In genomic region chr10:23419201-23419600, GRCh38 we compare ENCODE assay signal across 18 cellular contexts. TPM values are rescaled to one million over a fixed set of nuclear protein-coding genes. Genes with fewer than 3 reads are reported as not detected.
DNase-seq lines count a peak whose midpoint lies in the region; ATAC-seq, FAIRE-seq and TF ChIP-seq lines count a peak whose summit lies in the region.
"Had no signal": no experiment of that assay in that cellular context is flagged by ENCODE, and none has a peak within 500 bp of the region (broad histone marks: within the 10 kb centered on the region; RNA-seq: fewer than 3 reads in every experiment).

No MANE protein-coding gene starts in this region.

- H3K9me3 ChIP-seq in H9 (ENCODE audit: control insufficient read depth, low read depth, low read length) (no peaks in the 10 kb centered on the region), H1 (ENCODE audit: insufficient read depth in 2 of 2, low read depth in 1 of 2, low read length in 1 of 2) (no peaks in the 10 kb centered on the region)
- H3K9me3 ChIP-seq: A549, BE2C had no signal

- H3K9me3 Mint-ChIP-seq in H9 (no peaks in the 10 kb centered on the region), nephron (no peaks in the 10 kb centered on the region)
- no peaks in the 10 kb centered on the region for H3K9me3 Mint-ChIP-seq in activated CD8-positive, alpha-beta memory T cell treated with anti-CD3 and anti-CD28 coated beads, Interleukin-2, amount 10 ng/mL, durations not matched to agents 7 days and 5 days (ENCODE audit: low read depth)
- H3K9me3 Mint-ChIP-seq: CD4-positive, alpha-beta memory T cell; HFFc6 had no signal

- H3K9ac ChIP-seq in H9 (ENCODE audit: extremely low read depth, insufficient read length, low read length) = no peak overlapping the region
- H3K9ac ChIP-seq in H1 (replicated peaks in 1 of 4; ENCODE audit: extremely low read depth in 1 of 4, low read depth in 3 of 4, low read length in 3 of 4) = no peak overlapping the region

- TF ChIP-seq POLR2A in H1 (IDR thresholded peaks at IDR 0.05; ENCODE audit: control extremely low read depth in 1 of 2, low read depth in 2 of 2, low read length in 2 of 2) = no peak

- H3K56ac ChIP-seq in H9 (ENCODE audit: insufficient read length, low read depth, low read length) (peak overlapping the region; percentile 8), H1 (replicated peaks; ENCODE audit: insufficient read length, low read depth, low read length) (no peak overlapping the region)

- H4K91ac ChIP-seq in H9 (ENCODE audit: insufficient read length, low read depth, low read length) = no peak overlapping the region
- H4K91ac ChIP-seq in H1 (replicated peaks; ENCODE audit: insufficient read length, low read length) = peak overlapping the region; percentile 84

- POLR2A ChIA-PET in H1 (lab: Charles Lee; ENCODE audit: partially characterized antibody) = interaction anchor here (0.6 kb wide), 1 partner anchor 33 kb away, joined by 4 read pairs; no protein-coding TSS in a partner anchor

- DNase-seq in H9 (no peak), H1 (ENCODE audit: low read depth in 1 of 2, low spot score in 2 of 2) (no peak), NOMO-1 treated with DMSO at 0.1 percent for 48 hours (lab: John Stamatoyannopoulos, UW; ENCODE audit: unreplicated experiment) (no peak)
- DNase-seq in activated CD8-positive, alpha-beta memory T cell treated with anti-CD3 and anti-CD28 coated beads, Interleukin-2, amount 10 ng/mL, durations not matched to agents 7 days and 5 days = no peak
- DNase-seq: BE2C; CD4-positive, alpha-beta memory T cell; COR-L47; DMS153; GF-D8; GOT3; HCEC 1CT; HFFc6 had no signal

- no peak overlapping the region for H3K18ac ChIP-seq in H9 (ENCODE audit: insufficient read length, low read depth, low read length)
- no peak overlapping the region for H3K18ac ChIP-seq in H1 (ENCODE audit: extremely low read depth, low read length)

- no peak overlapping the region for H3K4me3 ChIP-seq in H1 (ENCODE audit: extremely low read depth in 1 of 4, insufficient read depth in 2 of 4, low read depth in 3 of 4, low read length in 4 of 4)
- H3K4me3 ChIP-seq: A549 had no signal

- TF ChIP-seq EP300 in H1 (IDR thresholded peaks at IDR 0.05; ENCODE audit: borderline replicate concordance in 1 of 2, low read depth in 2 of 2, low read length in 2 of 2) = no peak

- H3K27ac ChIP-seq in H9 (ENCODE audit: insufficient read length, low read depth, low read length) (peak overlapping the region; percentile 70), H1 (ENCODE audit: low read depth, low read length) (no peak overlapping the region)
- H3K27ac ChIP-seq: A549, C4-2B had no signal

- H3K4ac ChIP-seq in H9 (ENCODE audit: low read depth, low read length) (no peak overlapping the region), H1 (replicated peaks; ENCODE audit: insufficient read length, low read depth, low read length) (no peak overlapping the region)

- H3K14ac ChIP-seq in H9 (ENCODE audit: insufficient read depth, low read length) = 0 out of 2 replicates have a peak overlapping the region, but pooled peaks have one; percentile 65
- no peak overlapping the region for H3K14ac ChIP-seq in H1 (ENCODE audit: insufficient read length)

- peak overlapping the region; percentile 50 for H4K8ac ChIP-seq in H9 (replicated peaks; ENCODE audit: insufficient read length, low read depth, low read length)
- H4K8ac ChIP-seq in H1 (ENCODE audit: extremely low read depth, insufficient read depth, low read length) = no peak overlapping the region

- peak overlapping the region; percentile 81 for H2BK5ac ChIP-seq in H9 (ENCODE audit: insufficient read length, low read length)
- peak overlapping the region; percentile 6; the same call in 1 of the 2 replicates for H2BK5ac ChIP-seq in H1 (ENCODE audit: low read depth, low read length)

- no peaks in the 10 kb centered on the region for H3K79me1 ChIP-seq in H9 (ENCODE audit: insufficient read depth, low read depth, low read length, poor library complexity, severe bottlenecking)
- no peaks in the 10 kb centered on the region for H3K79me1 ChIP-seq in H1 (ENCODE audit: low read depth, low read length)

- H3K4me1 Mint-ChIP-seq in H9 (peaks cover 30% of the 10 kb centered on the region in 2 experiments), nephron (no peaks in the 10 kb centered on the region)
- peaks cover 3% of the 10 kb centered on the region for H3K4me1 Mint-ChIP-seq in activated CD8-positive, alpha-beta memory T cell treated with anti-CD3 and anti-CD28 coated beads, Interleukin-2, amount 10 ng/mL, durations not matched to agents 7 days and 5 days

- H2BK15ac ChIP-seq in H9 (ENCODE audit: low read depth, low read length) (no peak overlapping the region), H1 (ENCODE audit: low read length) (no peak overlapping the region)

- H3K4me1 ChIP-seq in H9 (ENCODE audit: insufficient read depth, low read length) = peaks cover 6% of the 10 kb centered on the region; the same call in 1 of the 2 replicates
- peaks cover 0 to 10% (median 9%) of the 10 kb centered on the region in 4 experiments; a peak in 5 of 7 replicates for H3K4me1 ChIP-seq in H1 (replicated peaks in 1 of 4; ENCODE audit: control insufficient read depth in 3 of 4, insufficient read depth in 4 of 4, low read length in 3 of 4)
- H3K4me1 ChIP-seq: A549, BE2C had no signal

- peak overlapping the region in 1 of 3 experiments; percentile 13; a peak in 3 of 7 replicates for H3K27ac Mint-ChIP-seq in H9
- peak overlapping the region in 2 of 3 experiments; percentile 2 to 22 for H3K27ac Mint-ChIP-seq in nephron
- H3K27ac Mint-ChIP-seq in activated CD8-positive, alpha-beta memory T cell treated with anti-CD3 and anti-CD28 coated beads, Interleukin-2, amount 10 ng/mL, durations not matched to agents 7 days and 5 days = no peak overlapping the region
- H3K27ac Mint-ChIP-seq: HFFc6 had no signal

- H3K27me3 ChIP-seq in H9 (ENCODE audit: insufficient read depth, low read length) (no peaks in the 10 kb centered on the region), H1 (replicated peaks in 1 of 4; ENCODE audit: control insufficient read depth in 3 of 4, extremely low read depth in 1 of 4, insufficient read depth in 3 of 4, low read length in 3 of 4) (no peaks in the 10 kb centered on the region)
- H3K27me3 ChIP-seq: BE2C had no signal

- no peak for TF ChIP-seq RAD21 in H1 (IDR thresholded peaks at IDR 0.05 in 1 of 2, conservative IDR thresholded peaks at IDR 0.05 in 1 of 2; ENCODE audit: low read depth in 2 of 2, low read length in 2 of 2)

- CTCF ChIA-PET in H1 (lab: Charles Lee; ENCODE audit: partially characterized antibody) = interaction anchor here (0.9 to 1.5 kb wide), 2 partner anchors 19 to 78 kb away, joined by 3 read pairs; no protein-coding TSS in a partner anchor
- CTCF ChIA-PET in activated CD8-positive, alpha-beta memory T cell treated with anti-CD3 and anti-CD28 coated beads, Interleukin-2, amount 10 ng/mL, durations not matched to agents 7 days and 5 days (lab: Charles Lee) = no interaction called here

- no peak overlapping the region for H3K4me3 Mint-ChIP-seq in H9
- no peak overlapping the region for H3K4me3 Mint-ChIP-seq in nephron
- no peak overlapping the region for H3K4me3 Mint-ChIP-seq in activated CD8-positive, alpha-beta memory T cell treated with anti-CD3 and anti-CD28 coated beads, Interleukin-2, amount 10 ng/mL, durations not matched to agents 7 days and 5 days
- H3K4me3 Mint-ChIP-seq: CD4-positive, alpha-beta memory T cell; HFFc6 had no signal

- H3K23me2 ChIP-seq in H9 (ENCODE audit: insufficient read length, low read depth, low read length, poor library complexity, severe bottlenecking) (no peaks in the 10 kb centered on the region), H1 (ENCODE audit: low read depth, low read length) (no peaks in the 10 kb centered on the region; the same call in 1 of the 2 replicates)

- H3K36me3 ChIP-seq in H1 (ENCODE audit: control insufficient read depth in 2 of 4, insufficient read depth in 4 of 4, low read length in 3 of 4) = no peaks in the 10 kb centered on the region
- H3K36me3 ChIP-seq: BE2C had no signal

- H3K4me2 ChIP-seq in H9 (ENCODE audit: insufficient read depth, insufficient read length, low read length) = no peak overlapping the region
- H3K4me2 ChIP-seq in H1 (ENCODE audit: insufficient read depth in 1 of 2, low read depth in 2 of 2, low read length in 2 of 2) = no peak overlapping the region
- H3K4me2 ChIP-seq: A549 had no signal

- no peak for TF ChIP-seq CTCF in H9 (conservative IDR thresholded peaks at IDR 0.05)
- no peak for TF ChIP-seq CTCF in H1 (IDR thresholded peaks at IDR 0.05; ENCODE audit: control extremely low read depth in 1 of 3, insufficient read depth in 1 of 3, low read depth in 1 of 3, low read length in 3 of 3)
- no peak for TF ChIP-seq CTCF in nephron (IDR thresholded peaks at IDR 0.05; ENCODE audit: unreplicated experiment in 3 of 3)

- no peak overlapping the region for H3K23ac ChIP-seq in H9 (ENCODE audit: insufficient read length, low read depth, low read length)
- H3K23ac ChIP-seq in H1 (ENCODE audit: insufficient read length) = no peak overlapping the region

- H3K79me2 ChIP-seq in H9 (ENCODE audit: insufficient read depth, low read length) = no peaks in the 10 kb centered on the region
- H3K79me2 ChIP-seq in H1 (ENCODE audit: control insufficient read depth in 1 of 2, insufficient read depth in 2 of 2, low read length in 2 of 2) = no peaks in the 10 kb centered on the region

- H4K20me1 ChIP-seq in H9 (ENCODE audit: control insufficient read depth, insufficient read depth, insufficient read length) (no peaks in the 10 kb centered on the region), H1 (replicated peaks in 1 of 2; ENCODE audit: control insufficient read depth in 1 of 2, insufficient read depth in 2 of 2, low read length in 2 of 2) (no peaks in the 10 kb centered on the region)

- H3K36me3 Mint-ChIP-seq in H9 (ENCODE audit: insufficient read depth in 1 of 3, low read depth in 3 of 3) (no peaks in the 10 kb centered on the region; a peak in 1 of 7 replicates), nephron (ENCODE audit: low read depth) (no peaks in the 10 kb centered on the region)
- no peaks in the 10 kb centered on the region for H3K36me3 Mint-ChIP-seq in activated CD8-positive, alpha-beta memory T cell treated with anti-CD3 and anti-CD28 coated beads, Interleukin-2, amount 10 ng/mL, durations not matched to agents 7 days and 5 days
- H3K36me3 Mint-ChIP-seq: CD4-positive, alpha-beta memory T cell had no signal

- H2AK5ac ChIP-seq in H9 (ENCODE audit: insufficient read length, low read length) = no peak overlapping the region
- no peak overlapping the region for H2AK5ac ChIP-seq in H1 (ENCODE audit: low read depth, low read length)

- H2BK12ac ChIP-seq in H9 (ENCODE audit: insufficient read length, low read depth, low read length) = no peak overlapping the region
- 0 out of 2 replicates have a peak overlapping the region, but pooled peaks have one; percentile 5 for H2BK12ac ChIP-seq in H1 (ENCODE audit: low read depth, low read length)

- H2BK120ac ChIP-seq in H9 (ENCODE audit: low read depth, low read length, poor library complexity, severe bottlenecking) = no peak overlapping the region
- no peak overlapping the region for H2BK120ac ChIP-seq in H1 (replicated peaks; ENCODE audit: low read depth, low read length)

- FAIRE-seq in H1 (lab: Jason Lieb, UNC) = no peak
- FAIRE-seq: A549, D721Med, HepG2 had no signal

- no peak for ATAC-seq in GM21423 (IDR thresholded peaks at IDR 0.05; ENCODE audit: unreplicated experiment)
- no peak for ATAC-seq in activated CD8-positive, alpha-beta memory T cell treated with anti-CD3 and anti-CD28 coated beads, Interleukin-2, amount 10 ng/mL, durations not matched to agents 7 days and 5 days
- ATAC-seq: A549, HepG2 had no signal

- H2AFZ ChIP-seq in H9 (ENCODE audit: low read length) (no peak overlapping the region), H1 (ENCODE audit: low read length) (no peak overlapping the region)

- H3K27me3 Mint-ChIP-seq in H9 (ENCODE audit: low read depth) (no peaks in the 10 kb centered on the region; the same call in 1 of the 2 replicates), nephron (ENCODE audit: low read depth) (peaks cover 4% of the 10 kb centered on the region)
- H3K27me3 Mint-ChIP-seq in activated CD8-positive, alpha-beta memory T cell treated with anti-CD3 and anti-CD28 coated beads, Interleukin-2, amount 10 ng/mL, durations not matched to agents 7 days and 5 days = peaks cover 5% of the 10 kb centered on the region
- H3K27me3 Mint-ChIP-seq: CD4-positive, alpha-beta memory T cell had no signal

- no CpG with 5 or more reads among the region's 5 CpGs for WGBS in H9 (ENCODE audit: extremely low coverage, insufficient read length, low lambda C conversion rate)
- 79% methylated on average over 5 of the region's 5 CpGs; no CpG with 5 or more reads in 1 of the 2 experiments for WGBS in H1 (ENCODE audit: extremely low coverage in 1 of 2, insufficient coverage in 1 of 2, insufficient read length in 1 of 2, insufficient replicate concordance in 2 of 2, low coverage in 1 of 2, low lambda C conversion rate in 2 of 2, missing lambda C conversion rate in 1 of 2), 2 experiments

- H4K5ac ChIP-seq in H9 (ENCODE audit: insufficient read length, low read depth, low read length) (no peak overlapping the region), H1 (ENCODE audit: insufficient read length, low read depth, low read length) (no peak overlapping the region)

- no peak overlapping the region for H3T11ph ChIP-seq in H9 (ENCODE audit: low read length)

- H2BK20ac ChIP-seq in H9 (ENCODE audit: low read depth, low read length, poor library complexity, severe bottlenecking) = no peak overlapping the region
- peak overlapping the region; percentile 82 for H2BK20ac ChIP-seq in H1 (ENCODE audit: low read length)

RNA-seq across cellular contexts. Expression of gene OTUD1, which starts 19.7 kb away (rescaled TPM):
- 3.8 TPM in 2 replicates for total RNA-seq in H9 (2021)
- 6.6 and 7.1 TPM in 2 replicates for total RNA-seq in H1 (2021; fragmentation: NEBNext Ultra II Directional; extraction: Animal tissue kit (Norgen Biotek cat#: 25700))
- 1.3 TPM in 2 replicates for polyA plus RNA-seq in H1 (2011; rRNA removed)
- polyA plus RNA-seq in H1 (2011; cell fraction: cytosol; rRNA removed) = 1.8 TPM
- polyA plus RNA-seq in H1 (2011; cell fraction: nucleus; rRNA removed) = 1.0 TPM
- 2.3 to 2.5 TPM (median 2.4 TPM) in 4 replicates for polyA plus RNA-seq in H1 (2012, experiment 1 of 2)
- 2.0 TPM for polyA plus RNA-seq in H1 (2012, experiment 2 of 2)
- 2.5 TPM for polyA plus RNA-seq in H1 (2013, experiment 1 of 2)
- 2.7 TPM for polyA plus RNA-seq in H1 (2013, experiment 2 of 2)
- 1.6 and 3.0 TPM in 2 replicates for polyA minus RNA-seq in H1 (2011; rRNA and poly(A)+ RNA removed)
- 3.3 TPM for polyA minus RNA-seq in H1 (2011; cell fraction: cytosol; rRNA and poly(A)+ RNA removed)
- 4.1 TPM for polyA minus RNA-seq in H1 (2011; cell fraction: nucleus; rRNA and poly(A)+ RNA removed)
- total RNA-seq in activated CD8-positive, alpha-beta memory T cell treated with anti-CD3 and anti-CD28 coated beads, Interleukin-2, amount 10 ng/mL, durations not matched to agents 7 days and 5 days = 10 to 100 TPM; 11.2 to 16.1 TPM
